Comparison of ENCODE assay signal across 14 cellular contexts in genomic region chr6:53199156-53199555, GRCh38. TPM values are rescaled to one million over a fixed set of nuclear protein-coding genes. Genes with fewer than 3 reads are reported as not detected.
DNase-seq lines count a peak whose midpoint lies in the region; ATAC-seq lines count a peak whose summit lies in the region.
"Had no signal": no experiment of that assay in that cellular context is flagged by ENCODE, and none has a peak within 500 bp of the region (broad histone marks: within the 10 kb centered on the region; RNA-seq: fewer than 3 reads in every experiment).

No MANE protein-coding gene starts in this region.

- ATAC-seq in GM18499 (IDR thresholded peaks at IDR 0.05; ENCODE audit: insufficient read depth, unreplicated experiment) (peak; percentile 95), GM21367 (IDR thresholded peaks at IDR 0.05; ENCODE audit: unreplicated experiment) (peak; percentile 93), HG03066 (IDR thresholded peaks at IDR 0.05; ENCODE audit: low read depth, unreplicated experiment) (peak; percentile 95), left ventricle myocardium superior (no peak)
- ATAC-seq: gastrocnemius medialis had no signal

- intact Hi-C loops in left ventricle myocardium superior (cut with micrococcal nuclease): no loop called here

- DNase-seq in SIG-M5 (lab: John Stamatoyannopoulos, UW): peak; percentile 8
- DNase-seq in kidney glomerular epithelial cell (lab: John Stamatoyannopoulos, UW): no peak
- no peak for DNase-seq in COLO829 (ENCODE audit: low spot score)
- DNase-seq in left ventricle myocardium superior: no peak
- DNase-seq in DMS153 treated with DMSO at 0.1 percent for 48 hours (lab: John Stamatoyannopoulos, UW; ENCODE audit: unreplicated experiment): no peak
- DNase-seq: activated CD8-positive, alpha-beta memory T cell treated with anti-CD3 and anti-CD28 coated beads, Interleukin-2, amount 50 U/mL, for 48 hours; gastrocnemius medialis; HCEC 1CT; SHP77; thyroid gland had no signal

RNA-seq across cellular contexts. Expression of gene GCM1, which starts 50.5 kb away (rescaled TPM):
- not detected for total RNA-seq in left ventricle myocardium superior
- total RNA-seq: cardiac muscle cell, gastrocnemius medialis, thyroid gland had no signal
